Comparison of ENCODE assay signal across 2 cellular contexts in the genomic region with DNA sequence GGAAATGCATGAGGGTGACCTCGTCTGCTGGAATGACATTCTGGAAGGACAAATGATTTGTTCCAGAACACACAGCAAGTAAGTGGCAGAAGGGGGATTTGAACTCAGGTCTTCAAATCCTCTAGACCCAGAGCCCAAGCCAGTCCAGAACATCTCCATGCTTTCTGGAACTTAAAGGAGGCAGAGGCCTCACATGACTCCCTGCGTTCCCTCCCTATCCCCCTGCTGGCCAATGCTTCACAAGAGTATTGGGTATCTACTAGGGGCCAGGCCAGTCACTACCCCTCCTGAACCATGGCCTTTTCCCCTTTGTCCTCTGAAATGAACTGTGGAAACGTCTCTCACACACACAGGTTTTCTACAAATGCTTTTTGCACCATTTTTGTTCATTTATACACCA.
TF ChIP-seq lines count a peak whose summit lies in the region.

No MANE protein-coding gene starts in this region.

TF ChIP-seq in HepG2, 621 proteins besides CTCF, POLR2A, EP300 and RAD21:
- TF ChIP-seq, protein P1, sequence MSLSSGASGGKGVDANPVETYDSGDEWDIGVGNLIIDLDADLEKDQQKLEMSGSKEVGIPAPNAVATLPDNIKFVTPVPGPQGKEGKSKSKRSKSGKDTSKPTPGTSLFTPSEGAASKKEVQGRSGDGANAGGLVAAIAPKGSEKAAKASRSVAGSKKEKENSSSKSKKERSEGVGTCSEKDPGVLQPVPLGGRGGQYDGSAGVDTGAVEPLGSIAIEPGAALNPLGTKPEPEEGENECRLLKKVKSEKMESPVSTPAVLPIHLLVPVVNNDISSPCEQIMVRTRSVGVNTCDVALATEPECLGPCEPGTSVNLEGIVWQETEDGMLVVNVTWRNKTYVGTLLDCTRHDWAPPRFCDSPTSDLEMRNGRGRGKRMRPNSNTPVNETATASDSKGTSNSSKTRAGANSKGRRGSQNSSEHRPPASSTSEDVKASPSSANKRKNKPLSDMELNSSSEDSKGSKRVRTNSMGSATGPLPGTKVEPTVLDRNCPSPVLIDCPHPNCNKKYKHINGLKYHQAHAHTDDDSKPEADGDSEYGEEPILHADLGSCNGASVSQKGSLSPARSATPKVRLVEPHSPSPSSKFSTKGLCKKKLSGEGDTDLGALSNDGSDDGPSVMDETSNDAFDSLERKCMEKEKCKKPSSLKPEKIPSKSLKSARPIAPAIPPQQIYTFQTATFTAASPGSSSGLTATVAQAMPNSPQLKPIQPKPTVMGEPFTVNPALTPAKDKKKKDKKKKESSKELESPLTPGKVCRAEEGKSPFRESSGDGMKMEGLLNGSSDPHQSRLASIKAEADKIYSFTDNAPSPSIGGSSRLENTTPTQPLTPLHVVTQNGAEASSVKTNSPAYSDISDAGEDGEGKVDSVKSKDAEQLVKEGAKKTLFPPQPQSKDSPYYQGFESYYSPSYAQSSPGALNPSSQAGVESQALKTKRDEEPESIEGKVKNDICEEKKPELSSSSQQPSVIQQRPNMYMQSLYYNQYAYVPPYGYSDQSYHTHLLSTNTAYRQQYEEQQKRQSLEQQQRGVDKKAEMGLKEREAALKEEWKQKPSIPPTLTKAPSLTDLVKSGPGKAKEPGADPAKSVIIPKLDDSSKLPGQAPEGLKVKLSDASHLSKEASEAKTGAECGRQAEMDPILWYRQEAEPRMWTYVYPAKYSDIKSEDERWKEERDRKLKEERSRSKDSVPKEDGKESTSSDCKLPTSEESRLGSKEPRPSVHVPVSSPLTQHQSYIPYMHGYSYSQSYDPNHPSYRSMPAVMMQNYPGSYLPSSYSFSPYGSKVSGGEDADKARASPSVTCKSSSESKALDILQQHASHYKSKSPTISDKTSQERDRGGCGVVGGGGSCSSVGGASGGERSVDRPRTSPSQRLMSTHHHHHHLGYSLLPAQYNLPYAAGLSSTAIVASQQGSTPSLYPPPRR (CRISPR knock-in tag; IDR thresholded peaks at IDR 0.05; ENCODE audit: borderline replicate concordance) = no peak
- TF ChIP-seq, protein P2, sequence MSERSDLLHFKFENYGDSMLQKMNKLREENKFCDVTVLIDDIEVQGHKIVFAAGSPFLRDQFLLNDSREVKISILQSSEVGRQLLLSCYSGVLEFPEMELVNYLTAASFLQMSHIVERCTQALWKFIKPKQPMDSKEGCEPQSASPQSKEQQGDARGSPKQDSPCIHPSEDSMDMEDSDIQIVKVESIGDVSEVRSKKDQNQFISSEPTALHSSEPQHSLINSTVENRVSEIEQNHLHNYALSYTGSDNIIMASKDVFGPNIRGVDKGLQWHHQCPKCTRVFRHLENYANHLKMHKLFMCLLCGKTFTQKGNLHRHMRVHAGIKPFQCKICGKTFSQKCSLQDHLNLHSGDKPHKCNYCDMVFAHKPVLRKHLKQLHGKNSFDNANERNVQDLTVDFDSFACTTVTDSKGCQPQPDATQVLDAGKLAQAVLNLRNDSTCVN (CRISPR knock-in tag; IDR thresholded peaks at IDR 0.05; ENCODE audit: borderline replicate concordance) = peak; percentile 53; the same call in 1 of the 2 replicates
- TF ChIP-seq ZSCAN9 (CRISPR knock-in tag; IDR thresholded peaks at IDR 0.05; ENCODE audit: borderline replicate concordance) (no peak), CENPX (CRISPR knock-in tag; IDR thresholded peaks at IDR 0.05) (no peak), IRX3 (CRISPR knock-in tag; IDR thresholded peaks at IDR 0.05; ENCODE audit: borderline replicate concordance, low read depth) (no peak), POLR2G (IDR thresholded peaks at IDR 0.05; ENCODE audit: low read depth, low read length) (no peak), NCOA5 (CRISPR knock-in tag; IDR thresholded peaks at IDR 0.05) (no peak)
- TF ChIP-seq, protein P3, sequence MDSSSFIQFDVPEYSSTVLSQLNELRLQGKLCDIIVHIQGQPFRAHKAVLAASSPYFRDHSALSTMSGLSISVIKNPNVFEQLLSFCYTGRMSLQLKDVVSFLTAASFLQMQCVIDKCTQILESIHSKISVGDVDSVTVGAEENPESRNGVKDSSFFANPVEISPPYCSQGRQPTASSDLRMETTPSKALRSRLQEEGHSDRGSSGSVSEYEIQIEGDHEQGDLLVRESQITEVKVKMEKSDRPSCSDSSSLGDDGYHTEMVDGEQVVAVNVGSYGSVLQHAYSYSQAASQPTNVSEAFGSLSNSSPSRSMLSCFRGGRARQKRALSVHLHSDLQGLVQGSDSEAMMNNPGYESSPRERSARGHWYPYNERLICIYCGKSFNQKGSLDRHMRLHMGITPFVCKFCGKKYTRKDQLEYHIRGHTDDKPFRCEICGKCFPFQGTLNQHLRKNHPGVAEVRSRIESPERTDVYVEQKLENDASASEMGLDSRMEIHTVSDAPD (CRISPR knock-in tag; IDR thresholded peaks at IDR 0.05) = no peak

TF ChIP-seq in SK-N-SH treated with all-trans-retinoic acid at 6 μM for 48 hours, 23 proteins besides CTCF, POLR2A, EP300 and RAD21 (continued from another document):
- no peak for TF ChIP-seq CREB5 (CRISPR knock-in tag; IDR thresholded peaks at IDR 0.05; ENCODE audit: low read depth)
- TF ChIP-seq PATZ1 (CRISPR knock-in tag; IDR thresholded peaks at IDR 0.05; ENCODE audit: borderline replicate concordance) = no peak
- TF ChIP-seq PPARA (CRISPR knock-in tag; IDR thresholded peaks at IDR 0.05; ENCODE audit: borderline replicate concordance) = no peak
- no peak for TF ChIP-seq ARNTL (CRISPR knock-in tag; IDR thresholded peaks at IDR 0.05; ENCODE audit: borderline replicate concordance, low read depth)
- TF ChIP-seq ZNF70 (CRISPR knock-in tag; IDR thresholded peaks at IDR 0.05) = no peak
- TF ChIP-seq CSDC2 (CRISPR knock-in tag; IDR thresholded peaks at IDR 0.05) = no peak
- no peak for TF ChIP-seq ZNF8 (CRISPR knock-in tag; IDR thresholded peaks at IDR 0.05)
- TF ChIP-seq SNAI2 (CRISPR knock-in tag; IDR thresholded peaks at IDR 0.05) = no peak
- TF ChIP-seq BACH2 (CRISPR knock-in tag; IDR thresholded peaks at IDR 0.05; ENCODE audit: borderline replicate concordance) = no peak
- no peak for TF ChIP-seq TOX (CRISPR knock-in tag; IDR thresholded peaks at IDR 0.05; ENCODE audit: borderline replicate concordance)
- TF ChIP-seq, protein P4, sequence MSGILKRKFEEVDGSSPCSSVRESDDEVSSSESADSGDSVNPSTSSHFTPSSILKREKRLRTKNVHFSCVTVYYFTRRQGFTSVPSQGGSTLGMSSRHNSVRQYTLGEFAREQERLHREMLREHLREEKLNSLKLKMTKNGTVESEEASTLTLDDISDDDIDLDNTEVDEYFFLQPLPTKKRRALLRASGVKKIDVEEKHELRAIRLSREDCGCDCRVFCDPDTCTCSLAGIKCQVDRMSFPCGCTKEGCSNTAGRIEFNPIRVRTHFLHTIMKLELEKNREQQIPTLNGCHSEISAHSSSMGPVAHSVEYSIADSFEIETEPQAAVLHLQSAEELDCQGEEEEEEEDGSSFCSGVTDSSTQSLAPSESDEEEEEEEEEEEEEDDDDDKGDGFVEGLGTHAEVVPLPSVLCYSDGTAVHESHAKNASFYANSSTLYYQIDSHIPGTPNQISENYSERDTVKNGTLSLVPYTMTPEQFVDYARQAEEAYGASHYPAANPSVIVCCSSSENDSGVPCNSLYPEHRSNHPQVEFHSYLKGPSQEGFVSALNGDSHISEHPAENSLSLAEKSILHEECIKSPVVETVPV (CRISPR knock-in tag; IDR thresholded peaks at IDR 0.05) = no peak
- TF ChIP-seq ISL1 (CRISPR knock-in tag; IDR thresholded peaks at IDR 0.05) = no peak
- no peak for TF ChIP-seq POU6F1 (CRISPR knock-in tag; IDR thresholded peaks at IDR 0.05; ENCODE audit: borderline replicate concordance, low read depth)
